Comparison of ENCODE assay signal across 25 cellular contexts in genomic region chr2:51734115-51734514, GRCh38.
A peak's percentile ranks its signal among the peaks of the same experiment; 100 is the strongest.
DNase-seq lines count a peak whose midpoint lies in the region; TF ChIP-seq lines count a peak whose summit lies in the region.
"Had no signal": no experiment of that assay in that cellular context is flagged by ENCODE, and none has a peak within 500 bp of the region (broad histone marks: within the 10 kb centered on the region; RNA-seq: fewer than 3 reads in every experiment).

No MANE protein-coding gene starts in this region.

- H3K9me3 ChIP-seq in fibroblast of lung (ENCODE audit: control insufficient read depth, insufficient read depth, low read depth, low read length): no peaks in the 10 kb centered on the region
- H3K9me3 ChIP-seq: BLaER1, pancreas, transverse colon had no signal

- H3K4me2 ChIP-seq in fibroblast of lung (ENCODE audit: extremely low read depth, insufficient read depth, low read length): no peak overlapping the region
- H3K4me2 ChIP-seq: BLaER1, GM23338 had no signal

- no peak overlapping the region for H2AFZ ChIP-seq in fibroblast of lung (ENCODE audit: low read length)
- H2AFZ ChIP-seq: GM23338 had no signal

- H3K4me3 ChIP-seq in fibroblast of lung (replicated peaks in 1 of 4; ENCODE audit: control extremely low read depth in 1 of 4, insufficient read depth in 1 of 4, low read depth in 3 of 4, low read length in 4 of 4): no peak overlapping the region
- H3K4me3 ChIP-seq in skeletal muscle cell (ENCODE audit: low read depth, low read length): no peak overlapping the region
- H3K4me3 ChIP-seq: BLaER1, GM23338, pancreas, transverse colon had no signal

- no peaks in the 10 kb centered on the region for H3K4me1 ChIP-seq in fibroblast of lung (ENCODE audit: control insufficient read depth, extremely low read depth, insufficient read depth, low read length)
- H3K4me1 ChIP-seq: BLaER1, foreskin keratinocyte, pancreas, transverse colon had no signal

- H3K4me1 Mint-ChIP-seq in endothelial cell (ENCODE audit: unreplicated experiment): no peaks in the 10 kb centered on the region
- H3K4me1 Mint-ChIP-seq: GM23338; memory B cell; naive thymus-derived CD4-positive, alpha-beta T cell had no signal

- no peaks in the 10 kb centered on the region for H3K36me3 ChIP-seq in fibroblast of lung (ENCODE audit: control insufficient read depth, insufficient read depth, low read length)
- H3K36me3 ChIP-seq: BLaER1, pancreas, transverse colon had no signal

- no peak overlapping the region for H3K27ac Mint-ChIP-seq in endothelial cell (ENCODE audit: unreplicated experiment)
- H3K27ac Mint-ChIP-seq: GM23338; memory B cell; naive thymus-derived CD4-positive, alpha-beta T cell had no signal

- no peaks in the 10 kb centered on the region for H3K27me3 ChIP-seq in fibroblast of lung (ENCODE audit: control insufficient read depth, insufficient read depth, low read length)
- H3K27me3 ChIP-seq: BLaER1, foreskin keratinocyte, pancreas, transverse colon had no signal

- no peaks in the 10 kb centered on the region for H4K20me1 ChIP-seq in fibroblast of lung (ENCODE audit: control insufficient read depth, extremely low read depth, insufficient read depth, low read length)
- H4K20me1 ChIP-seq: BLaER1 had no signal

- H3K9ac ChIP-seq in fibroblast of lung (ENCODE audit: insufficient read depth, low read length): no peak overlapping the region
- H3K9ac ChIP-seq: BLaER1 had no signal

- no peaks in the 10 kb centered on the region for H3K36me3 Mint-ChIP-seq in endothelial cell (ENCODE audit: low read depth, unreplicated experiment)
- H3K36me3 Mint-ChIP-seq: memory B cell; naive thymus-derived CD4-positive, alpha-beta T cell had no signal

- no peaks in the 10 kb centered on the region for H3K27me3 Mint-ChIP-seq in endothelial cell (ENCODE audit: unreplicated experiment)
- H3K27me3 Mint-ChIP-seq: memory B cell; naive thymus-derived CD4-positive, alpha-beta T cell had no signal

- no peak overlapping the region for H3K27ac ChIP-seq in fibroblast of lung (ENCODE audit: insufficient read depth, low read length)
- H3K27ac ChIP-seq: BLaER1, foreskin keratinocyte, pancreas, RWPE1, transverse colon had no signal

- DNase-seq in LHCN-M2 (ENCODE audit: low read depth): peak; percentile 14
- peak; percentile 65 for DNase-seq in SKM-1 treated with dmso at 0.1 percent for 144 hours (lab: John Stamatoyannopoulos, UW; ENCODE audit: unreplicated experiment)
- DNase-seq in fibroblast of lung (ENCODE audit: low read depth in 2 of 2): peak; percentile 13 to 78
- peak; percentile 51 for DNase-seq in skeletal muscle cell (ENCODE audit: low read depth)
- no peak for DNase-seq in endothelial cell (ENCODE audit: low spot score)
- DNase-seq in anterior cingulate cortex (lab: John Stamatoyannopoulos, UW): no peak
- DNase-seq in DMS153 (lab: John Stamatoyannopoulos, UW): no peak
- DNase-seq: activated CD4-positive, alpha-beta T cell treated with anti-CD3 and anti-CD28 coated beads for 48 hours; activated effector memory CD4-positive, alpha-beta T cell treated with anti-CD3 and anti-CD28 coated beads, Interleukin-2, amount 50 U/mL, for 16 hours; central memory CD4-positive, alpha-beta T cell; effector memory CD4-positive, alpha-beta T cell; hypothalamus; kidney; naive thymus-derived CD4-positive, alpha-beta T cell; NCI-H187 treated with DMSO at 0.1 percent for 48 hours; NCI-H345; pancreas; stimulated activated CD4-positive, alpha-beta T cell treated with anti-CD3 and anti-CD28 coated beads, Interleukin-1b, Interleukin-23, amount 100 ng/mL, for 48 hours; stimulated activated naive CD8-positive, alpha-beta T cell treated with anti-CD3 and anti-CD28 coated beads, Interleukin-15, Interleukin-2, amounts not matched to agents 100 U/mL and 50 U/mL, for 24 hours; transverse colon had no signal

- H3K4me3 Mint-ChIP-seq in endothelial cell (ENCODE audit: unreplicated experiment): no peak overlapping the region
- H3K4me3 Mint-ChIP-seq: GM23338; memory B cell; naive thymus-derived CD4-positive, alpha-beta T cell had no signal

- no peak for TF ChIP-seq CTCF in fibroblast of lung (conservative IDR thresholded peaks at IDR 0.05 in 1 of 2, IDR thresholded peaks at IDR 0.05 in 1 of 2; ENCODE audit: low read depth in 1 of 2, low read length in 2 of 2)
- no peak for TF ChIP-seq CTCF in endothelial cell (IDR thresholded peaks at IDR 0.05; ENCODE audit: unreplicated experiment)

- H3K9me3 Mint-ChIP-seq in endothelial cell (ENCODE audit: unreplicated experiment): no peaks in the 10 kb centered on the region

- H3K79me2 ChIP-seq in fibroblast of lung (ENCODE audit: control insufficient read depth, insufficient read depth, low read length): no peaks in the 10 kb centered on the region

Comparison
In these comparisons a context has a peak if more than half of its experiments do, and no peak if none do; other contexts are left out.
1. DNase-seq: peak in LHCN-M2 (single experiment), SKM-1 treated with dmso at 0.1 percent for 144 hours (single experiment), fibroblast of lung (2 of 2) and skeletal muscle cell (single experiment); none in endothelial cell (single experiment), anterior cingulate cortex (0 of 58) and DMS153 (single experiment).